ENCODE assay signal across 8 cellular contexts in genomic region chr2:61887684-61888303, GRCh38. TPM values are rescaled to one million over a fixed set of nuclear protein-coding genes. Genes with fewer than 3 reads are reported as not detected.
A peak's percentile ranks its signal among the peaks of the same experiment; 100 is the strongest.
DNase-seq lines count a peak whose midpoint lies in the region; ATAC-seq, FAIRE-seq and TF ChIP-seq lines count a peak whose summit lies in the region.

No MANE protein-coding gene starts in this region.

- peak; percentile 20 for DNase-seq in COLO668 (lab: John Stamatoyannopoulos, UW; ENCODE audit: unreplicated experiment)
- DNase-seq in HEK293T (ENCODE audit: extremely low spot score) = peak; percentile 7
- DNase-seq in T-cell = peak in 3 of 34 experiments; percentile 6 to 8 (median 7)
- no peak for DNase-seq in H1 (ENCODE audit: low read depth in 1 of 2, low spot score in 2 of 2)
- DNase-seq in vagina (ENCODE audit: extremely low spot score in 2 of 2) = no peak
- DNase-seq in D341Med (ENCODE audit: low spot score) = no peak

- intact Hi-C loops in vagina (cut with DNase I) = no loop called here

- peak overlapping the region; percentile 95 to 98 (median 98) for H3K4me3 Mint-ChIP-seq in T-cell

- TF ChIP-seq RAD21 in H1 (IDR thresholded peaks at IDR 0.05 in 1 of 2, conservative IDR thresholded peaks at IDR 0.05 in 1 of 2; ENCODE audit: low read depth in 2 of 2, low read length in 2 of 2) = no peak

- H4K20me1 ChIP-seq in H1 (replicated peaks in 1 of 2; ENCODE audit: control insufficient read depth in 1 of 2, insufficient read depth in 2 of 2, low read length in 2 of 2) = peaks cover 7 to 9% of the 10 kb centered on the region in 2 experiments

- CTCF ChIA-PET in HEK293T (lab: Yijun Ruan, JAX) (no interaction called here), T-cell (lab: Charles Lee) (no interaction called here), H1 (lab: Charles Lee; ENCODE audit: partially characterized antibody) (no interaction called here)

- H2BK15ac ChIP-seq in H1 (ENCODE audit: low read length) = no peak overlapping the region

- peak overlapping the region; percentile 60 for H3K56ac ChIP-seq in H1 (replicated peaks; ENCODE audit: insufficient read length, low read depth, low read length)

- H3K27me3 ChIP-seq in H1 (replicated peaks in 1 of 4; ENCODE audit: control insufficient read depth in 3 of 4, extremely low read depth in 1 of 4, insufficient read depth in 3 of 4, low read length in 3 of 4) = no peaks in the 10 kb centered on the region
- H3K27me3 ChIP-seq in mucosa of stomach (ENCODE audit: control insufficient read depth, insufficient read depth, low read length) = no peaks in the 10 kb centered on the region
- no peaks in the 10 kb centered on the region for H3K27me3 ChIP-seq in vagina

- no peaks in the 10 kb centered on the region for H3K9me3 Mint-ChIP-seq in T-cell

- H4K5ac ChIP-seq in H1 (ENCODE audit: insufficient read length, low read depth, low read length) = peak overlapping the region; percentile 87

- H3K4me1 ChIP-seq in H1 (replicated peaks in 1 of 4; ENCODE audit: control insufficient read depth in 3 of 4, insufficient read depth in 4 of 4, low read length in 3 of 4) (peaks cover 0 to 2% (median 0%) of the 10 kb centered on the region in 4 experiments; a peak in 3 of 7 replicates), mucosa of stomach (ENCODE audit: control insufficient read depth, insufficient read depth, low read length) (peaks cover 21% of the 10 kb centered on the region), vagina (peaks cover 20% of the 10 kb centered on the region)

- peak overlapping the region; percentile 2; the same call in 1 of the 2 replicates for H2AK5ac ChIP-seq in H1 (ENCODE audit: low read depth, low read length)

- H3K36me3 Mint-ChIP-seq in T-cell = peaks cover 8% of the 10 kb centered on the region

- POLR2A ChIA-PET in HEK293T (lab: Yijun Ruan, JAX) = interaction anchor here (0.9 kb wide), 1 partner anchor 33 kb away, joined by 3 read pairs; no protein-coding TSS in a partner anchor
- POLR2A ChIA-PET in T-cell (lab: Charles Lee) = interaction anchor here in 1 of 2 donors (0.5 kb wide), 1 partner anchor 823 kb away, joined by 3 read pairs; no protein-coding TSS in a partner anchor
- POLR2A ChIA-PET in H1 (lab: Charles Lee; ENCODE audit: partially characterized antibody) = interaction anchor here (0.9 to 3.5 kb wide), 7 partner anchors 9 to 350 kb away, joined by 3 to 26 read pairs (median 8); partner anchors contain the start of gene XPO1

- peaks cover 24 to 31% (median 29%) of the 10 kb centered on the region in 3 donors for H3K4me1 Mint-ChIP-seq in T-cell

- 0 out of 2 replicates have a peak overlapping the region, but pooled peaks have one; percentile 20 for H3K18ac ChIP-seq in H1 (ENCODE audit: extremely low read depth, low read length)

- H3K23ac ChIP-seq in H1 (ENCODE audit: insufficient read length) = no peak overlapping the region

- H2BK120ac ChIP-seq in H1 (replicated peaks; ENCODE audit: low read depth, low read length) = no peak overlapping the region

- H2BK12ac ChIP-seq in H1 (ENCODE audit: low read depth, low read length) = no peak overlapping the region; the same call in 1 of the 2 replicates

- H3K4me3 ChIP-seq in H1 (ENCODE audit: extremely low read depth in 1 of 4, insufficient read depth in 2 of 4, low read depth in 3 of 4, low read length in 4 of 4) (peak overlapping the region; percentile 96 to 100 (median 98)), mucosa of stomach (ENCODE audit: low read length) (peak overlapping the region; percentile 78), vagina (peak overlapping the region; percentile 79)

- H2AFZ ChIP-seq in H1 (ENCODE audit: low read length) = peak overlapping the region; percentile 28; the same call in 1 of the 2 replicates

- H3K36me3 ChIP-seq in H1 (ENCODE audit: control insufficient read depth in 2 of 4, insufficient read depth in 4 of 4, low read length in 3 of 4) (peaks cover 13 to 35% (median 20%) of the 10 kb centered on the region in 4 experiments), mucosa of stomach (ENCODE audit: control insufficient read depth, insufficient read depth, low read length) (no peaks in the 10 kb centered on the region), vagina (peaks cover 0 to 29% of the 10 kb centered on the region in 2 donors)

- no peak overlapping the region for H3K14ac ChIP-seq in H1 (ENCODE audit: insufficient read length)

- peaks cover 29 to 51% of the 10 kb centered on the region in 2 experiments for H3K79me2 ChIP-seq in H1 (ENCODE audit: control insufficient read depth in 1 of 2, insufficient read depth in 2 of 2, low read length in 2 of 2)

- no peaks in the 10 kb centered on the region for H3K27me3 Mint-ChIP-seq in T-cell

- ATAC-seq in T-cell (replicated peaks in 1 of 4) (peak in 3 of 4 experiments; percentile 3 to 25 (median 9)), GM19351 (IDR thresholded peaks at IDR 0.05; ENCODE audit: unreplicated experiment) (no peak)

- no peak overlapping the region for H2BK20ac ChIP-seq in H1 (ENCODE audit: low read length)

- H3K79me1 ChIP-seq in H1 (ENCODE audit: low read depth, low read length) = peaks cover 4% of the 10 kb centered on the region; the same call in 1 of the 2 replicates

- peak overlapping the region; percentile 91 to 97 (median 96) for H3K9ac ChIP-seq in H1 (replicated peaks in 1 of 4; ENCODE audit: extremely low read depth in 1 of 4, low read depth in 3 of 4, low read length in 3 of 4)
- peak overlapping the region; percentile 94 for H3K9ac ChIP-seq in mucosa of stomach (ENCODE audit: low read length)

- TF ChIP-seq POLR2A in H1 (IDR thresholded peaks at IDR 0.05; ENCODE audit: control extremely low read depth in 1 of 2, low read depth in 2 of 2, low read length in 2 of 2) (no peak), vagina (IDR thresholded peaks at IDR 0.05) (no peak)

- TF ChIP-seq CTCF in H1 (IDR thresholded peaks at IDR 0.05; ENCODE audit: control extremely low read depth in 1 of 3, insufficient read depth in 1 of 3, low read depth in 1 of 3, low read length in 3 of 3) = no peak
- no peak for TF ChIP-seq CTCF in vagina (IDR thresholded peaks at IDR 0.05)

- H3K23me2 ChIP-seq in H1 (ENCODE audit: low read depth, low read length) = peaks cover 9% of the 10 kb centered on the region

- H3K9me3 ChIP-seq in H1 (ENCODE audit: insufficient read depth in 2 of 2, low read depth in 1 of 2, low read length in 1 of 2) (no peaks in the 10 kb centered on the region), mucosa of stomach (ENCODE audit: control insufficient read depth, low read length) (no peaks in the 10 kb centered on the region), vagina (no peaks in the 10 kb centered on the region)

- peak overlapping the region; percentile 99 for H4K8ac ChIP-seq in H1 (ENCODE audit: extremely low read depth, insufficient read depth, low read length)

- peak overlapping the region; percentile 97 for H3K27ac ChIP-seq in H1 (ENCODE audit: low read depth, low read length)
- H3K27ac ChIP-seq in vagina = peak overlapping the region; percentile 97

- TF ChIP-seq EP300 in H1 (IDR thresholded peaks at IDR 0.05; ENCODE audit: borderline replicate concordance in 1 of 2, low read depth in 2 of 2, low read length in 2 of 2) = no peak

- FAIRE-seq in H1 (lab: Jason Lieb, UNC) = no peak

- H3K4me2 ChIP-seq in H1 (ENCODE audit: insufficient read depth in 1 of 2, low read depth in 2 of 2, low read length in 2 of 2) = peak overlapping the region; percentile 72 to 90

- H2BK5ac ChIP-seq in H1 (ENCODE audit: low read depth, low read length) = peak overlapping the region; percentile 95

- H4K91ac ChIP-seq in H1 (replicated peaks; ENCODE audit: insufficient read length, low read length) = peak overlapping the region; percentile 48

- H3K4ac ChIP-seq in H1 (replicated peaks; ENCODE audit: insufficient read length, low read depth, low read length) = no peak overlapping the region

- 1% methylated on average over 20 of the region's 20 CpGs; no CpG with 5 or more reads in 1 of the 2 experiments for WGBS in H1 (ENCODE audit: extremely low coverage in 1 of 2, insufficient coverage in 1 of 2, insufficient read length in 1 of 2, insufficient replicate concordance in 2 of 2, low coverage in 1 of 2, low lambda C conversion rate in 2 of 2, missing lambda C conversion rate in 1 of 2), 2 experiments

- peak overlapping the region; percentile 97 to 99 for H3K27ac Mint-ChIP-seq in T-cell

TF ChIP-seq in H1, 55 proteins besides CTCF, POLR2A, EP300 and RAD21 (continues in another document):
- no peak for TF ChIP-seq SP1 (IDR thresholded peaks at IDR 0.05; ENCODE audit: low read depth, low read length)

RNA-seq across cellular contexts. Expression of gene CCT4, which starts 0.7 kb away (rescaled TPM):
- total RNA-seq in T-cell (100 to 1,000 TPM in 2 of 5 donors, 10 to 100 TPM in 3; 85.7 to 112 (median 95.0) TPM), vagina (72.7 TPM)
- 342 and 359 TPM in 2 replicates for total RNA-seq in H1 (2021; fragmentation: NEBNext Ultra II Directional; extraction: Animal tissue kit (Norgen Biotek cat#: 25700))
- polyA plus RNA-seq in H1 (2011; rRNA removed) = 86.7 and 129 TPM in 2 replicates
- polyA plus RNA-seq in H1 (2011; cell fraction: cytosol; rRNA removed) = 162 TPM
- polyA plus RNA-seq in H1 (2011; cell fraction: nucleus; rRNA removed) = 79.4 TPM
- polyA plus RNA-seq in H1 (2012, experiment 1 of 2) = 225 to 315 TPM (median 237 TPM) in 4 replicates
- 85.1 TPM for polyA plus RNA-seq in H1 (2012, experiment 2 of 2)
- polyA plus RNA-seq in H1 (2013, experiment 1 of 2) = 254 TPM
- 246 TPM for polyA plus RNA-seq in H1 (2013, experiment 2 of 2)
- polyA minus RNA-seq in H1 (2011; rRNA and poly(A)+ RNA removed) = 149 and 156 TPM in 2 replicates
- polyA minus RNA-seq in H1 (2011; cell fraction: cytosol; rRNA and poly(A)+ RNA removed) = 140 TPM
- 110 TPM for polyA minus RNA-seq in H1 (2011; cell fraction: nucleus; rRNA and poly(A)+ RNA removed)

RNA-seq across cellular contexts. Expression of gene COMMD1, which starts 17.7 kb away (rescaled TPM):
- total RNA-seq in T-cell = 10 to 100 TPM; 18.2 to 23.8 (median 19.6) TPM
- 23.5 and 27.8 TPM in 2 replicates for total RNA-seq in H1 (2021; fragmentation: NEBNext Ultra II Directional; extraction: Animal tissue kit (Norgen Biotek cat#: 25700))
- 28.3 and 32.0 TPM in 2 replicates for polyA plus RNA-seq in H1 (2011; rRNA removed)
- polyA plus RNA-seq in H1 (2011; cell fraction: cytosol; rRNA removed) = 26.2 TPM
- 13.8 TPM for polyA plus RNA-seq in H1 (2011; cell fraction: nucleus; rRNA removed)
- 29.1 to 43.4 TPM (median 38.1 TPM) in 4 replicates for polyA plus RNA-seq in H1 (2012, experiment 1 of 2)
- 86.7 TPM for polyA plus RNA-seq in H1 (2012, experiment 2 of 2)
- polyA plus RNA-seq in H1 (2013, experiment 1 of 2) = 30.4 TPM
- 33.5 TPM for polyA plus RNA-seq in H1 (2013, experiment 2 of 2)
- 14.3 and 14.4 TPM in 2 replicates for polyA minus RNA-seq in H1 (2011; rRNA and poly(A)+ RNA removed)
- 5.8 TPM for polyA minus RNA-seq in H1 (2011; cell fraction: cytosol; rRNA and poly(A)+ RNA removed)
- polyA minus RNA-seq in H1 (2011; cell fraction: nucleus; rRNA and poly(A)+ RNA removed) = 16.6 TPM
- total RNA-seq in vagina = 43.0 TPM

RNA-seq across cellular contexts. Expression of gene FAM161A, which starts 33.9 kb away (rescaled TPM):
- total RNA-seq in T-cell (1 to 10 TPM; 1.8 to 4.3 (median 4.0) TPM), vagina (2.5 TPM)
- 9.7 and 10.2 TPM in 2 replicates for total RNA-seq in H1 (2021; fragmentation: NEBNext Ultra II Directional; extraction: Animal tissue kit (Norgen Biotek cat#: 25700))
- 1.5 and 1.6 TPM in 2 replicates for polyA plus RNA-seq in H1 (2011; rRNA removed)
- 3.2 TPM for polyA plus RNA-seq in H1 (2011; cell fraction: cytosol; rRNA removed)
- polyA plus RNA-seq in H1 (2011; cell fraction: nucleus; rRNA removed) = 1.7 TPM
- 4.0 to 9.9 TPM (median 5.9 TPM) in 4 replicates for polyA plus RNA-seq in H1 (2012, experiment 1 of 2)
- 0.30 TPM for polyA plus RNA-seq in H1 (2012, experiment 2 of 2)
- polyA plus RNA-seq in H1 (2013, experiment 1 of 2) = 11.8 TPM
- polyA plus RNA-seq in H1 (2013, experiment 2 of 2) = 10.9 TPM
- polyA minus RNA-seq in H1 (2011; rRNA and poly(A)+ RNA removed) = 1.8 and 3.3 TPM in 2 replicates
- 3.9 TPM for polyA minus RNA-seq in H1 (2011; cell fraction: cytosol; rRNA and poly(A)+ RNA removed)
- 4.6 TPM for polyA minus RNA-seq in H1 (2011; cell fraction: nucleus; rRNA and poly(A)+ RNA removed)

Comparison
In these comparisons a context has a peak if more than half of its experiments do, and no peak if none do; other contexts are left out.
1. DNase-seq: peak in COLO668 (single experiment) and HEK293T (single experiment); none in H1 (0 of 2), vagina (0 of 2) and D341Med (single experiment).
2. Peak in every context shown above with its lines, with median percentiles within 50 percentile points of each other: H3K4me3 ChIP-seq.